33 cellular contexts compared by ENCODE assay signal in the genomic region with DNA sequence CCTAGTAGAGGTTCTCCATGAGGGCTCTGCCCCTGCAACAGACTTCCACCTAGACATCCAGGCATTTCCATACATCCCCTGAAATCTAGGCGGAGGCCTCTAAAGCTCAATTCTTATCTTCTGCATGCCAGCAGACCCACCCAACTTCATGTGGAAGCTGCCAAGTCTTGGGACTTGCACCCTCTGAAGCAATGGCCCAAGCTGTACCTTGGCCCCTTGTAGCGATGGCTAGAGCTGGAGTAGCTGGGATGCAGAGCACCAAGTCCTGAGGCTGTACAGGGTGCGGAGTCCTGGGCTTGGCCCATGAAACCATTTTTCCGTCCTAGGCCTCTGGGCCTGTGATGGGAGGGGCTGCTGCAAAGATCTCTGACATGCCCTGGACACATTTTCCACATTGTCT.
"Had no signal": no experiment of that assay in that cellular context is flagged by ENCODE, and none has a peak within 500 bp of the region (broad histone marks: within the 10 kb centered on the region; RNA-seq: fewer than 3 reads in every experiment).

No MANE protein-coding gene starts in this region.

- H3K4me2 ChIP-seq: KMS-11 had no signal

- DNase-seq: Karpas-422, Kasumi-1, MG63, NCI-H1048, NCI-H1092, NCI-H1092 treated with DMSO at 0.1 percent for 48 hours, NCI-H1105, NCI-H1105 treated with DMSO at 0.1 percent for 48 hours, NCI-H1417, NCI-H1417 treated with DMSO at 0.1 percent for 48 hours, NCI-H1436, NCI-H1436 treated with DMSO at 0.1 percent for 48 hours, NCI-H146, NCI-H1694, NCI-H1694 treated with DMSO at 0.1 percent for 48 hours, NCI-H187, NCI-H187 treated with DMSO at 0.1 percent for 48 hours, NCI-H1930, NCI-H2029, NCI-H2029 treated with DMSO at 0.1 percent for 48 hours, NCI-H2081, NCI-H2081 treated with DMSO at 0.1 percent for 48 hours, NCI-H2107, NCI-H2171, NCI-H2171 treated with DMSO at 0.1 percent for 48 hours, NCI-H2227 treated with DMSO at 0.1 percent for 48 hours, NCI-H226, NCI-H345, NCI-H446, NCI-H446 treated with DMSO at 0.1 percent for 48 hours, NCI-H510A, NCI-H510A treated with DMSO at 0.1 percent for 48 hours had no signal

- H3K4me3 ChIP-seq: MG63 had no signal

- H3K9me3 ChIP-seq: MG63 had no signal

- H3K9ac ChIP-seq: KMS-11 had no signal

- H3K36me3 ChIP-seq: MG63 had no signal

- H3K27ac ChIP-seq: KMS-11 had no signal

- H3K27me3 ChIP-seq: MG63 had no signal
